ENCODE assay signal across 8 cellular contexts in genomic region chr1:1692324-1692713, GRCh38. TPM values are rescaled to one million over a fixed set of nuclear protein-coding genes. Genes with fewer than 3 reads are reported as not detected.
DNase-seq lines count a peak whose midpoint lies in the region; ATAC-seq and TF ChIP-seq lines count a peak whose summit lies in the region.
"Not testable (repeated sequence)": the region's sequence is repeated elsewhere in the genome, so short reads cannot be mapped to it uniquely, and the experiment has no call there.

No MANE protein-coding gene starts in this region.

- ATAC-seq in naive thymus-derived CD4-positive, alpha-beta T cell: peak; percentile 57

- peaks cover 22% of the 10 kb centered on the region for H3K79me2 ChIP-seq in SK-N-SH (ENCODE audit: insufficient read depth)

- H3K27me3 ChIP-seq in SK-N-SH (ENCODE audit: insufficient read depth); naive thymus-derived CD4-positive, alpha-beta T cell (ENCODE audit: control insufficient read depth in 2 of 2, insufficient read depth in 2 of 2, low read length in 2 of 2): not testable (repeated sequence)

- H3K4me3 ChIP-seq in HFF-Myc (replicated peaks; ENCODE audit: low read depth, low read length) (peak overlapping the region; percentile 51), NB4 (ENCODE audit: low read depth, low read length) (peak overlapping the region; percentile 53), SK-N-SH (ENCODE audit: low read depth in 2 of 2, low read length in 1 of 2) (peak overlapping the region; percentile 39 to 55; a peak in 2 of 4 replicates), fibroblast of the aortic adventitia (ENCODE audit: low read depth, low read length) (peak overlapping the region; percentile 67)
- H3K4me3 ChIP-seq in naive thymus-derived CD4-positive, alpha-beta T cell (ENCODE audit: low read length): peak overlapping the region; percentile 46

- H4K20me1 ChIP-seq in SK-N-SH (ENCODE audit: insufficient read depth): not testable (repeated sequence)

- not testable (repeated sequence) for H3K9me2 ChIP-seq in SK-N-SH

- peak overlapping the region in 6 of 9 donors; percentile 68 to 98 (median 91) for H3K27ac Mint-ChIP-seq in naive thymus-derived CD4-positive, alpha-beta T cell

- TF ChIP-seq EP300 in SK-N-SH (IDR thresholded peaks at IDR 0.05; ENCODE audit: borderline replicate concordance in 1 of 2, low read depth in 1 of 2, low read length in 1 of 2): not testable (repeated sequence)

- H3K4me1 ChIP-seq in SK-N-SH (ENCODE audit: control insufficient read depth in 1 of 2, insufficient read depth in 2 of 2, low read depth in 1 of 2, low read length in 1 of 2); naive thymus-derived CD4-positive, alpha-beta T cell (ENCODE audit: control insufficient read depth in 2 of 2, insufficient read depth in 2 of 2, low read length in 2 of 2): not testable (repeated sequence)

- TF ChIP-seq POLR2A in NB4 (IDR thresholded peaks at IDR 0.05; ENCODE audit: extremely low read depth, insufficient read length): not testable (repeated sequence)

- H3K27me3 Mint-ChIP-seq in naive thymus-derived CD4-positive, alpha-beta T cell: not testable (repeated sequence)

- DNase-seq in DMS 273 (lab: John Stamatoyannopoulos, UW; ENCODE audit: unreplicated experiment) (peak; percentile 93), NB4 (ENCODE audit: low read depth) (peak; percentile 81), activated gamma-delta T cell treated with Interleukin-2 at 50 U/mL for 16 hours (peak; percentile 85), fibroblast of the aortic adventitia (ENCODE audit: low read depth) (peak; percentile 59)
- DNase-seq in HFF-Myc (ENCODE audit: extremely low read depth, low read depth); SK-N-SH: not testable (repeated sequence)
- DNase-seq in naive thymus-derived CD4-positive, alpha-beta T cell: peak in 4 of 9 donors; percentile 60 to 93 (median 82)
- peak; percentile 64 to 73 for DNase-seq in stimulated activated CD8-positive, alpha-beta memory T cell treated with anti-CD3 and anti-CD28 coated beads, Interleukin-2, amount 100 ng/mL, for 48 hours (ENCODE audit: low read depth in 2 of 2)

- POLR2A ChIA-PET in SK-N-SH (lab: Yijun Ruan, JAX): interaction anchor here (0.6 kb wide), 1 partner anchor 114 kb away, joined by 3 read pairs; no protein-coding TSS in a partner anchor
- POLR2A ChIA-PET in naive thymus-derived CD4-positive, alpha-beta T cell (lab: Charles Lee): interaction anchor here (0.6 to 1.3 kb wide), 3 partner anchors 32 to 88 kb away, joined by 3 to 4 read pairs (median 3); partner anchors contain the start of gene CDK11A

- H3K4me3 Mint-ChIP-seq in naive thymus-derived CD4-positive, alpha-beta T cell: peak overlapping the region; percentile 50 to 86 (median 77)

- not testable (repeated sequence) for H3F3A ChIP-seq in SK-N-SH (replicated peaks; ENCODE audit: insufficient read depth)

- intact Hi-C loops in naive thymus-derived CD4-positive, alpha-beta T cell (cut with micrococcal nuclease): loop anchor here (2.0 to 10.0 kb wide), 5 partner anchors 32 to 215 kb away; partner anchors contain the start of genes CDK11A (in 1 of the 2), MIB2 (in 1 of the 2) and SSU72 (in 1 of the 2)

- not testable (repeated sequence) for TF ChIP-seq CTCF in HFF-Myc (IDR thresholded peaks at IDR 0.05; ENCODE audit: low read depth, low read length, missing control alignments); NB4 (IDR thresholded peaks at IDR 0.05; ENCODE audit: low read depth, low read length); SK-N-SH (IDR thresholded peaks at IDR 0.05); fibroblast of the aortic adventitia (IDR thresholded peaks at IDR 0.05; ENCODE audit: insufficient read depth, low read length)

- under 1% methylated on average over 23 of the region's 45 CpGs for WGBS in SK-N-SH (ENCODE audit: low lambda C conversion rate)

- not testable (repeated sequence) for TF ChIP-seq RAD21 in SK-N-SH (IDR thresholded peaks at IDR 0.05; ENCODE audit: low read length)

- H3K27ac ChIP-seq in SK-N-SH (ENCODE audit: low read depth in 2 of 2, low read length in 1 of 2): peak overlapping the region; percentile 56 to 87
- H3K27ac ChIP-seq in naive thymus-derived CD4-positive, alpha-beta T cell (ENCODE audit: low read depth, low read length): peak overlapping the region; percentile 92

- H3K9ac ChIP-seq in SK-N-SH: peak overlapping the region; percentile 66; the same call in 1 of the 2 replicates

- not testable (repeated sequence) for H3K36me3 ChIP-seq in SK-N-SH (replicated peaks in 1 of 2; ENCODE audit: control insufficient read depth in 1 of 2, insufficient read depth in 2 of 2, low read length in 1 of 2); naive thymus-derived CD4-positive, alpha-beta T cell (ENCODE audit: control insufficient read depth in 2 of 3, insufficient read depth in 3 of 3, low read length in 3 of 3)

- H3K4me2 ChIP-seq in SK-N-SH: not testable (repeated sequence)

- H3K36me3 Mint-ChIP-seq in naive thymus-derived CD4-positive, alpha-beta T cell: not testable (repeated sequence)

- not testable (repeated sequence) for H2AFZ ChIP-seq in SK-N-SH (ENCODE audit: low read depth)

- peaks cover 0 to 30% (median 14%) of the 10 kb centered on the region in 7 donors for H3K4me1 Mint-ChIP-seq in naive thymus-derived CD4-positive, alpha-beta T cell

- not testable (repeated sequence) for H3K9me3 ChIP-seq in SK-N-SH; naive thymus-derived CD4-positive, alpha-beta T cell (ENCODE audit: control insufficient read depth in 2 of 3, low read length in 3 of 3)

- CTCF ChIA-PET in SK-N-SH (lab: Yijun Ruan, JAX): not testable (repeated sequence)
- CTCF ChIA-PET in naive thymus-derived CD4-positive, alpha-beta T cell (lab: Charles Lee): interaction anchor here (0.6 kb wide), 1 partner anchor 13 kb away, joined by 3 read pairs; no protein-coding TSS in a partner anchor

- H3K9me3 Mint-ChIP-seq in naive thymus-derived CD4-positive, alpha-beta T cell: not testable (repeated sequence)

RNA-seq across cellular contexts. Expression of gene SLC35E2B, which starts 0.3 kb away (rescaled TPM):
- polyA plus RNA-seq in SK-N-SH (2012; rRNA removed): 20.5 and 20.6 TPM in 2 replicates
- 15.5 and 19.2 TPM in 2 replicates for polyA plus RNA-seq in SK-N-SH (2012; cell fraction: cytosol; rRNA removed)
- polyA plus RNA-seq in SK-N-SH (2012; cell fraction: nucleus; rRNA removed): 58.2 and 59.5 TPM in 2 replicates
- total RNA-seq in fibroblast of the aortic adventitia (ENCODE audit: low replicate concordance): 37.6 and 54.8 TPM in 2 replicates
- total RNA-seq in naive thymus-derived CD4-positive, alpha-beta T cell: 100 to 1,000 TPM in 2 of 5 experiments, 10 to 100 TPM in 3; 69.9 to 138 (median 76.7) TPM
- 10 to 100 TPM; 45.4 to 66.3 TPM for polyA plus RNA-seq in naive thymus-derived CD4-positive, alpha-beta T cell

RNA-seq across cellular contexts. Expression of gene CDK11A, which starts 31.8 kb away (rescaled TPM):
- 22.0 and 24.0 TPM in 2 replicates for polyA plus RNA-seq in SK-N-SH (2012; rRNA removed)
- 9.6 and 10.1 TPM in 2 replicates for polyA plus RNA-seq in SK-N-SH (2012; cell fraction: cytosol; rRNA removed)
- 159 and 185 TPM in 2 replicates for polyA plus RNA-seq in SK-N-SH (2012; cell fraction: nucleus; rRNA removed)
- 9.8 and 26.5 TPM in 2 replicates for total RNA-seq in fibroblast of the aortic adventitia (ENCODE audit: low replicate concordance)
- total RNA-seq in naive thymus-derived CD4-positive, alpha-beta T cell: 100 to 1,000 TPM in 4 of 5 experiments, 10 to 100 TPM in 1; 91.5 to 218 (median 157) TPM
- 10 to 100 TPM in 1 of 2 donors, 1 to 10 TPM in 1; 9.8 to 17.2 TPM for polyA plus RNA-seq in naive thymus-derived CD4-positive, alpha-beta T cell

RNA-seq across cellular contexts. Expression of gene CDK11B, which starts 33.5 kb away (rescaled TPM):
- 11.3 and 15.0 TPM in 2 replicates for polyA plus RNA-seq in SK-N-SH (2012; rRNA removed)
- 13.7 and 15.0 TPM in 2 replicates for polyA plus RNA-seq in SK-N-SH (2012; cell fraction: cytosol; rRNA removed)
- 31.3 and 32.9 TPM in 2 replicates for polyA plus RNA-seq in SK-N-SH (2012; cell fraction: nucleus; rRNA removed)
- 10.5 and 21.6 TPM in 2 replicates for total RNA-seq in fibroblast of the aortic adventitia (ENCODE audit: low replicate concordance)
- total RNA-seq in naive thymus-derived CD4-positive, alpha-beta T cell: 10 to 100 TPM; 32.3 to 45.4 (median 41.9) TPM
- 10 to 100 TPM; 11.8 to 16.5 TPM for polyA plus RNA-seq in naive thymus-derived CD4-positive, alpha-beta T cell
